Comparison of ENCODE assay signal across 8 cellular contexts in genomic region chr16:27109666-27110523, GRCh38. TPM values are rescaled to one million over a fixed set of nuclear protein-coding genes. Genes with fewer than 3 reads are reported as not detected.
DNase-seq lines count a peak whose midpoint lies in the region; ATAC-seq and TF ChIP-seq lines count a peak whose summit lies in the region.

No MANE protein-coding gene starts in this region.

- no peaks in the 10 kb centered on the region for H4K20me1 ChIP-seq in BLaER1
- H4K20me1 ChIP-seq in GM23248 (ENCODE audit: insufficient read depth) = no peaks in the 10 kb centered on the region

- intact Hi-C loops in activated CD4-positive, alpha-beta T cell treated with anti-CD3 and anti-CD28 coated beads for 36 hours (cut with DNase I, micrococcal nuclease) = loop anchor here (1.0 to 10.0 kb wide), 5 partner anchors 65 to 1834 kb away; no protein-coding TSS in a partner anchor

- no peaks in the 10 kb centered on the region for H3K79me2 ChIP-seq in GM23248 (ENCODE audit: insufficient read depth)

- no peaks in the 10 kb centered on the region for H3K27me3 Mint-ChIP-seq in activated CD4-positive, alpha-beta T cell treated with anti-CD3 and anti-CD28 coated beads for 36 hours
- H3K27me3 Mint-ChIP-seq in chondrocyte (ENCODE audit: low read depth) = peaks cover 9% of the 10 kb centered on the region

- peak overlapping the region; percentile 60 for H3K9ac ChIP-seq in BLaER1
- peak overlapping the region; percentile 54 for H3K9ac ChIP-seq in GM23248

- H3K27ac ChIP-seq in BLaER1 (peak overlapping the region; percentile 74), GM23248 (no peak overlapping the region)

- 7% methylated on average over 30 to 44 of the region's 61 CpGs for WGBS in GM23248 (ENCODE audit: low coverage in 1 of 2, low lambda C conversion rate in 2 of 2, missing lambda C conversion rate in 2 of 2), 2 experiments

- POLR2A ChIA-PET in activated CD4-positive, alpha-beta T cell treated with anti-CD3 and anti-CD28 coated beads for 36 hours (lab: Charles Lee) = interaction anchor here (0.5 kb wide), 1 partner anchor 139 kb away, joined by 4 read pairs; no protein-coding TSS in a partner anchor

- peak overlapping the region; percentile 67 for H2AFZ ChIP-seq in GM23248

- H3F3A ChIP-seq in GM23248 (ENCODE audit: insufficient read depth) = no peaks in the 10 kb centered on the region

- H3K36me3 ChIP-seq in BLaER1 = no peaks in the 10 kb centered on the region
- no peaks in the 10 kb centered on the region for H3K36me3 ChIP-seq in GM23248 (ENCODE audit: low read depth)

- H3K9me3 Mint-ChIP-seq in activated CD4-positive, alpha-beta T cell treated with anti-CD3 and anti-CD28 coated beads for 36 hours (ENCODE audit: low read depth) = no peaks in the 10 kb centered on the region
- H3K9me3 Mint-ChIP-seq in chondrocyte (ENCODE audit: low read depth) = no peaks in the 10 kb centered on the region

- H3K9me3 ChIP-seq in BLaER1 = peaks cover 7% of the 10 kb centered on the region; the same call in 1 of the 2 replicates
- H3K9me3 ChIP-seq in GM23248 (ENCODE audit: low read depth) = no peaks in the 10 kb centered on the region

- TF ChIP-seq CTCF in chondrocyte (IDR thresholded peaks at IDR 0.05) = peak; percentile 98

- peak; percentile 85 for DNase-seq in GM23248
- peak; percentile 19 for DNase-seq in NCI-H2029 treated with DMSO at 0.1 percent for 48 hours (lab: John Stamatoyannopoulos, UW)
- peak; percentile 89 for DNase-seq in activated CD4-positive, alpha-beta T cell treated with anti-CD3 and anti-CD28 coated beads for 36 hours
- DNase-seq in chondrocyte (ENCODE audit: low spot score) = no peak
- DNase-seq in left lobe of liver (ENCODE audit: low spot score) = peak; percentile 62
- peak; percentile 76 for DNase-seq in stimulated activated CD4-positive, alpha-beta T cell treated with anti-CD3 and anti-CD28 coated beads, Interleukin-2, amount 100 ng/mL, for 4 hours (ENCODE audit: low read depth)

- peak; percentile 92 for ATAC-seq in activated CD4-positive, alpha-beta T cell treated with anti-CD3 and anti-CD28 coated beads for 36 hours
- ATAC-seq in left lobe of liver = peak; percentile 93
- no peak for ATAC-seq in GM19328 (IDR thresholded peaks at IDR 0.05; ENCODE audit: unreplicated experiment)

- H3K4me2 ChIP-seq in BLaER1 = peak overlapping the region; percentile 86
- peak overlapping the region; percentile 76 for H3K4me2 ChIP-seq in GM23248 (ENCODE audit: unreplicated experiment)

- no peaks in the 10 kb centered on the region for H3K36me3 Mint-ChIP-seq in activated CD4-positive, alpha-beta T cell treated with anti-CD3 and anti-CD28 coated beads for 36 hours (ENCODE audit: low read depth)
- H3K36me3 Mint-ChIP-seq in chondrocyte (ENCODE audit: low read depth) = no peaks in the 10 kb centered on the region

- H3K9me2 ChIP-seq in GM23248 (ENCODE audit: insufficient read depth) = no peaks in the 10 kb centered on the region

- in situ Hi-C loops in GM23248 (cut with MboI) = loop anchor here (25.0 kb wide), 3 partner anchors 598 to 1848 kb away; partner anchors contain the start of gene ZKSCAN2

- H3K4me3 Mint-ChIP-seq in activated CD4-positive, alpha-beta T cell treated with anti-CD3 and anti-CD28 coated beads for 36 hours = peak overlapping the region; percentile 39
- H3K4me3 Mint-ChIP-seq in chondrocyte (ENCODE audit: unreplicated experiment) = peak overlapping the region; percentile 66

- peak overlapping the region; percentile 65 for H3K4me3 ChIP-seq in BLaER1
- peak overlapping the region; percentile 76 for H3K4me3 ChIP-seq in GM23248

- H3K27ac Mint-ChIP-seq in activated CD4-positive, alpha-beta T cell treated with anti-CD3 and anti-CD28 coated beads for 36 hours = no peak overlapping the region
- H3K27ac Mint-ChIP-seq in chondrocyte (ENCODE audit: unreplicated experiment) = peak overlapping the region; percentile 17

- peaks cover 3% of the 10 kb centered on the region for H3K4me1 Mint-ChIP-seq in activated CD4-positive, alpha-beta T cell treated with anti-CD3 and anti-CD28 coated beads for 36 hours
- peaks cover 3% of the 10 kb centered on the region for H3K4me1 Mint-ChIP-seq in chondrocyte (ENCODE audit: low read depth)

- H3K4me1 ChIP-seq in BLaER1 (peaks cover 50% of the 10 kb centered on the region), GM23248 (ENCODE audit: insufficient read depth) (no peaks in the 10 kb centered on the region)

- CTCF ChIA-PET in activated CD4-positive, alpha-beta T cell treated with anti-CD3 and anti-CD28 coated beads for 36 hours (lab: Charles Lee) = interaction anchor here (0.6 to 1.8 kb wide), 20 partner anchors 9 to 720 kb away, joined by 3 to 5 read pairs (median 3); partner anchors contain the start of gene KDM8

- no peaks in the 10 kb centered on the region for H3K27me3 ChIP-seq in BLaER1
- H3K27me3 ChIP-seq in GM23248 (replicated peaks; ENCODE audit: insufficient read depth) = no peaks in the 10 kb centered on the region

RNA-seq across cellular contexts. Expression of gene C16orf82, which starts 43.2 kb away (rescaled TPM):
- total RNA-seq in GM23248 (2014; rRNA removed; shearing (Covaris generic)) = not detected in 2 replicates
- not detected in 2 replicates for polyA plus RNA-seq in GM23248 (2016; fragmentation: Nextera tagmentation; extraction: Ambion mirVana)
- total RNA-seq in activated CD4-positive, alpha-beta T cell treated with anti-CD3 and anti-CD28 coated beads for 36 hours = not detected
- not detected in 3 replicates for total RNA-seq in chondrocyte
- total RNA-seq in left lobe of liver = not detected
